In the genomic region with DNA sequence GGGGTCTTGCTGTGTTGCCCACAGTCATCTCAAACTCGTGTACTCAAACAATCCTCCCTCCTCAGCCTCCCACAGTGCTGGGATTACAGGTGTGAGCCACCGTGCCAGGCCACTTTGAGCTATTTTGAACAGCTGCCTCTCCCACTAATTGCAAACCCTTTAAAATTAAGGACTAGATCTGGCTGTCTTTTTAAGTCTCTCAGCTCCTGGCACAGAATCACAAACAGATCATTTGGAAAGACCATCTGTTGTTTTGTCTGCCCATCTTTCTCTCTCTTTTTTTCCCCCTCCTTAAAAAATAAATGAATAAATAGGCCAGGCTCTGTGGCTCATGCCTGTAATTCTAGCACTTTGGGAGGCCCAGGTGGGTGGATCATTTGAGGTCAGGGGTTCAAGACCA, we compare ENCODE assay signal across 1 cellular context.
TF ChIP-seq lines count a peak whose summit lies in the region.

No MANE protein-coding gene starts in this region.

TF ChIP-seq in HepG2, 621 proteins besides CTCF, POLR2A, EP300 and RAD21:
- TF ChIP-seq SRY (CRISPR knock-in tag; IDR thresholded peaks at IDR 0.05): no peak
- no peak for TF ChIP-seq PAWR (CRISPR knock-in tag; IDR thresholded peaks at IDR 0.05; ENCODE audit: borderline replicate concordance)
- no peak for TF ChIP-seq TGIF2 (CRISPR knock-in tag; IDR thresholded peaks at IDR 0.05)
- no peak for TF ChIP-seq ZNF564 (CRISPR knock-in tag; IDR thresholded peaks at IDR 0.05)
- TF ChIP-seq ZMYM2 (CRISPR knock-in tag; IDR thresholded peaks at IDR 0.05): no peak
- TF ChIP-seq ZNF121 (CRISPR knock-in tag; IDR thresholded peaks at IDR 0.05): 0 out of 2 replicates have a peak, but pooled peaks have one; percentile 18
- TF ChIP-seq, protein P1, sequence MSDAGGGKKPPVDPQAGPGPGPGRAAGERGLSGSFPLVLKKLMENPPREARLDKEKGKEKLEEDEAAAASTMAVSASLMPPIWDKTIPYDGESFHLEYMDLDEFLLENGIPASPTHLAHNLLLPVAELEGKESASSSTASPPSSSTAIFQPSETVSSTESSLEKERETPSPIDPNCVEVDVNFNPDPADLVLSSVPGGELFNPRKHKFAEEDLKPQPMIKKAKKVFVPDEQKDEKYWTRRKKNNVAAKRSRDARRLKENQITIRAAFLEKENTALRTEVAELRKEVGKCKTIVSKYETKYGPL (CRISPR knock-in tag; IDR thresholded peaks at IDR 0.05): no peak
